2 cellular contexts compared by ENCODE assay signal in the genomic region with DNA sequence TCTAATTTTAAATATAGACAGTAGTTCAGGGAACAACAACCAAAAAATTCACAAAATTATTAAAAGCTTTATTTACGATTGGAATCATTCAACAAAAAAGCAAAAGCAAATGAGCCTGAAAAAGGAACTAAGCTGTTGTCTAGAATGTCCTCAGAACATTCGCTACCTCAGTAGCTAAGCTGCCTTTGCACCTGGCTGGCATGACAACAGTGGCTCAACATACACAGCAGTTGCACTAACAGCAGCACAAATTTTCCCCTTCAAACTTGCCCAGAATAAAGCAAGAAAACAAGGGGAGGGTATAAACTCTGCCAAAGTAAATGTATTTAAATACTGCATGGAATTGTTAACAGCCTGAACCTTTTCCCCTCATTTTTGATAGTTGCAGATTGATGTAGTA.
TF ChIP-seq lines count a peak whose summit lies in the region.

No MANE protein-coding gene starts in this region.

TF ChIP-seq in GM23338, 12 proteins besides CTCF, POLR2A, EP300 and RAD21:
- TF ChIP-seq ZNF114 (CRISPR knock-in tag; IDR thresholded peaks at IDR 0.05), result no peak
- no peak for TF ChIP-seq EZH2 (IDR thresholded peaks at IDR 0.05; ENCODE audit: low read depth, unreplicated experiment)
- TF ChIP-seq, protein P1, sequence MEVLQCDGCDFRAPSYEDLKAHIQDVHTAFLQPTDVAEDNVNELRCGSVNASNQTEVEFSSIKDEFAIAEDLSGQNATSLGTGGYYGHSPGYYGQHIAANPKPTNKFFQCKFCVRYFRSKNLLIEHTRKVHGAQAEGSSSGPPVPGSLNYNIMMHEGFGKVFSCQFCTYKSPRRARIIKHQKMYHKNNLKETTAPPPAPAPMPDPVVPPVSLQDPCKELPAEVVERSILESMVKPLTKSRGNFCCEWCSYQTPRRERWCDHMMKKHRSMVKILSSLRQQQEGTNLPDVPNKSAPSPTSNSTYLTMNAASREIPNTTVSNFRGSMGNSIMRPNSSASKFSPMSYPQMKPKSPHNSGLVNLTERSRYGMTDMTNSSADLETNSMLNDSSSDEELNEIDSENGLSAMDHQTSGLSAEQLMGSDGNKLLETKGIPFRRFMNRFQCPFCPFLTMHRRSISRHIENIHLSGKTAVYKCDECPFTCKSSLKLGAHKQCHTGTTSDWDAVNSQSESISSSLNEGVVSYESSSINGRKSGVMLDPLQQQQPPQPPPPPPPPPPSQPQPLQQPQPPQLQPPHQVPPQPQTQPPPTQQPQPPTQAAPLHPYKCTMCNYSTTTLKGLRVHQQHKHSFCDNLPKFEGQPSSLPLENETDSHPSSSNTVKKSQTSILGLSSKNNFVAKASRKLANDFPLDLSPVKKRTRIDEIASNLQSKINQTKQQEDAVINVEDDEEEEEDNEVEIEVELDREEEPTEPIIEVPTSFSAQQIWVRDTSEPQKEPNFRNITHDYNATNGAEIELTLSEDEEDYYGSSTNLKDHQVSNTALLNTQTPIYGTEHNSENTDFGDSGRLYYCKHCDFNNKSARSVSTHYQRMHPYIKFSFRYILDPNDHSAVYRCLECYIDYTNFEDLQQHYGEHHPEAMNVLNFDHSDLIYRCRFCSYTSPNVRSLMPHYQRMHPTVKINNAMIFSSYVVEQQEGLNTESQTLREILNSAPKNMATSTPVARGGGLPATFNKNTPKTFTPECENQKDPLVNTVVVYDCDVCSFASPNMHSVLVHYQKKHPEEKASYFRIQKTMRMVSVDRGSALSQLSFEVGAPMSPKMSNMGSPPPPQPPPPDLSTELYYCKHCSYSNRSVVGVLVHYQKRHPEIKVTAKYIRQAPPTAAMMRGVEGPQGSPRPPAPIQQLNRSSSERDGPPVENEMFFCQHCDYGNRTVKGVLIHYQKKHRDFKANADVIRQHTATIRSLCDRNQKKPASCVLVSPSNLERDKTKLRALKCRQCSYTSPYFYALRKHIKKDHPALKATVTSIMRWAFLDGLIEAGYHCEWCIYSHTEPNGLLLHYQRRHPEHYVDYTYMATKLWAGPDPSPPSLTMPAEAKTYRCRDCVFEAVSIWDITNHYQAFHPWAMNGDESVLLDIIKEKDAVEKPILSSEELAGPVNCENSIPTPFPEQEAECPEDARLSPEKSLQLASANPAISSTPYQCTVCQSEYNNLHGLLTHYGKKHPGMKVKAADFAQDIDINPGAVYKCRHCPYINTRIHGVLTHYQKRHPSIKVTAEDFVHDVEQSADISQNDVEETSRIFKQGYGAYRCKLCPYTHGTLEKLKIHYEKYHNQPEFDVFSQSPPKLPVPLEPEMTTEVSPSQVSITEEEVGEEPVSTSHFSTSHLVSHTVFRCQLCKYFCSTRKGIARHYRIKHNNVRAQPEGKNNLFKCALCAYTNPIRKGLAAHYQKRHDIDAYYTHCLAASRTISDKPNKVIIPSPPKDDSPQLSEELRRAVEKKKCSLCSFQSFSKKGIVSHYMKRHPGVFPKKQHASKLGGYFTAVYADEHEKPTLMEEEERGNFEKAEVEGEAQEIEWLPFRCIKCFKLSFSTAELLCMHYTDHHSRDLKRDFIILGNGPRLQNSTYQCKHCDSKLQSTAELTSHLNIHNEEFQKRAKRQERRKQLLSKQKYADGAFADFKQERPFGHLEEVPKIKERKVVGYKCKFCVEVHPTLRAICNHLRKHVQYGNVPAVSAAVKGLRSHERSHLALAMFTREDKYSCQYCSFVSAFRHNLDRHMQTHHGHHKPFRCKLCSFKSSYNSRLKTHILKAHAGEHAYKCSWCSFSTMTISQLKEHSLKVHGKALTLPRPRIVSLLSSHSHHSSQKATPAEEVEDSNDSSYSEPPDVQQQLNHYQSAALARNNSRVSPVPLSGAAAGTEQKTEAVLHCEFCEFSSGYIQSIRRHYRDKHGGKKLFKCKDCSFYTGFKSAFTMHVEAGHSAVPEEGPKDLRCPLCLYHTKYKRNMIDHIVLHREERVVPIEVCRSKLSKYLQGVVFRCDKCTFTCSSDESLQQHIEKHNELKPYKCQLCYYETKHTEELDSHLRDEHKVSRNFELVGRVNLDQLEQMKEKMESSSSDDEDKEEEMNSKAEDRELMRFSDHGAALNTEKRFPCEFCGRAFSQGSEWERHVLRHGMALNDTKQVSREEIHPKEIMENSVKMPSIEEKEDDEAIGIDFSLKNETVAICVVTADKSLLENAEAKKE (CRISPR knock-in tag; IDR thresholded peaks at IDR 0.05), result no peak
TF ChIP-seq in GM23338: peak in this region for 0.

TF ChIP-seq in endothelial cell of umbilical vein, 7 proteins besides CTCF, POLR2A, EP300 and RAD21:
- TF ChIP-seq FOS (IDR thresholded peaks at IDR 0.05; ENCODE audit: borderline replicate concordance, insufficient read depth, low read length) (no peak), JUN (IDR thresholded peaks at IDR 0.05; ENCODE audit: borderline replicate concordance, insufficient read depth, insufficient read length, low read depth) (no peak), MYC (IDR thresholded peaks at IDR 0.05; ENCODE audit: low read depth, low read length) (no peak), GATA2 (IDR thresholded peaks at IDR 0.05; ENCODE audit: insufficient read depth, insufficient read length, low read depth, low read length) (no peak), POLR2AphosphoS5 (IDR thresholded peaks at IDR 0.05; ENCODE audit: insufficient read depth, low read depth, low read length) (no peak), EZH2 (IDR thresholded peaks at IDR 0.05; ENCODE audit: borderline replicate concordance, low read depth, low read length, severe bottlenecking) (no peak)
- TF ChIP-seq, protein P2, sequence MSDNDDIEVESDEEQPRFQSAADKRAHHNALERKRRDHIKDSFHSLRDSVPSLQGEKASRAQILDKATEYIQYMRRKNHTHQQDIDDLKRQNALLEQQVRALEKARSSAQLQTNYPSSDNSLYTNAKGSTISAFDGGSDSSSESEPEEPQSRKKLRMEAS (IDR thresholded peaks at IDR 0.05; ENCODE audit: insufficient read depth, insufficient read length), result no peak
